In genomic region chr9:133584559-133585476, GRCh38 we compare ENCODE assay signal across 12 cellular contexts. TPM values are rescaled to one million over a fixed set of nuclear protein-coding genes. Genes with fewer than 3 reads are reported as not detected.
DNase-seq lines count a peak whose midpoint lies in the region; ATAC-seq and TF ChIP-seq lines count a peak whose summit lies in the region.
"Had no signal": no experiment of that assay in that cellular context is flagged by ENCODE, and none has a peak within 500 bp of the region (broad histone marks: within the 10 kb centered on the region; RNA-seq: fewer than 3 reads in every experiment).

No MANE protein-coding gene starts in this region.

- H3K4me1 Mint-ChIP-seq in CD4-positive, alpha-beta T cell (ENCODE audit: low read depth): no peaks in the 10 kb centered on the region

- H3K27ac ChIP-seq in CD4-positive, alpha-beta T cell (ENCODE audit: low read depth, low read length): no peak overlapping the region
- no peak overlapping the region for H3K27ac ChIP-seq in gastroesophageal sphincter

- no peak overlapping the region for H3K4me3 Mint-ChIP-seq in CD4-positive, alpha-beta T cell

- no peak for DNase-seq in CD4-positive, alpha-beta T cell
- DNase-seq in NCI-H1417 (lab: John Stamatoyannopoulos, UW) (peak; percentile 85 to 98 (median 96)), SHP77 (lab: John Stamatoyannopoulos, UW) (peak; percentile 64 to 86), left kidney (ENCODE audit: low read depth, low spot score) (peak; percentile 67), lower leg skin (ENCODE audit: low spot score in 2 of 2) (no peak)
- no peak for DNase-seq in stimulated activated CD4-positive, alpha-beta T cell treated with anti-CD3 and anti-CD28 coated beads, Interleukin-4, amount 100 ng/mL, for 4 hours
- DNase-seq: OCI-M1 had no signal

- peak; percentile 32 for ATAC-seq in CD4-positive, alpha-beta T cell (ENCODE audit: poor library complexity)
- ATAC-seq in gastroesophageal sphincter (no peak), HG03342 (IDR thresholded peaks at IDR 0.05; ENCODE audit: unreplicated experiment) (no peak)

- whole genome bisulfite sequencing in gastroesophageal sphincter (ENCODE audit: low coverage in 1 of 2), 2 donors: 8 to 18% methylated on average over 10 to 17 of the region's 28 CpGs
- WGBS in lower leg skin, 2 donors: 5 to 6% methylated on average over 27 to 28 of the region's 28 CpGs

- no peak for TF ChIP-seq CTCF in CD4-positive, alpha-beta T cell (IDR thresholded peaks at IDR 0.05)
- no peak for TF ChIP-seq CTCF in gastroesophageal sphincter (IDR thresholded peaks at IDR 0.05)
- no peak for TF ChIP-seq CTCF in lower leg skin (IDR thresholded peaks at IDR 0.05)

- peaks cover 54% of the 10 kb centered on the region for H3K27me3 Mint-ChIP-seq in CD4-positive, alpha-beta T cell

- H3K9me3 ChIP-seq in CD4-positive, alpha-beta T cell (ENCODE audit: control insufficient read depth, low read length): no peaks in the 10 kb centered on the region
- H3K9me3 ChIP-seq in gastroesophageal sphincter: no peaks in the 10 kb centered on the region
- H3K9me3 ChIP-seq: heart right ventricle had no signal

- no peak for TF ChIP-seq EP300 in gastroesophageal sphincter (IDR thresholded peaks at IDR 0.05)

- H3K9me3 Mint-ChIP-seq in CD4-positive, alpha-beta T cell: no peaks in the 10 kb centered on the region

- no peak overlapping the region for H3K4me3 ChIP-seq in gastroesophageal sphincter
- H3K4me3 ChIP-seq in lower leg skin (ENCODE audit: low read depth, poor library complexity, severe bottlenecking): no peak overlapping the region
- H3K4me3 ChIP-seq: heart right ventricle had no signal

- CTCF ChIA-PET in CD4-positive, alpha-beta T cell (lab: Charles Lee): no interaction called here

- H3K36me3 Mint-ChIP-seq in CD4-positive, alpha-beta T cell (ENCODE audit: low read depth): no peaks in the 10 kb centered on the region

- peaks cover 0 to 22% (median 0%) of the 10 kb centered on the region in 3 donors for H3K4me1 ChIP-seq in gastroesophageal sphincter

- no peaks in the 10 kb centered on the region for H3K36me3 ChIP-seq in gastroesophageal sphincter
- H3K36me3 ChIP-seq: heart right ventricle had no signal

- intact Hi-C loops in CD4-positive, alpha-beta T cell (cut with DNase I, micrococcal nuclease): no loop called here
- intact Hi-C loops in lower leg skin (cut with DNase I; ENCODE audit: low total_unique reads): no loop called here

- H3K27me3 ChIP-seq in CD4-positive, alpha-beta T cell (ENCODE audit: control insufficient read depth, insufficient read depth, low read length): peaks cover 48% of the 10 kb centered on the region
- peaks cover 65% of the 10 kb centered on the region for H3K27me3 ChIP-seq in gastroesophageal sphincter

- POLR2A ChIA-PET in CD4-positive, alpha-beta T cell (lab: Charles Lee): no interaction called here

- TF ChIP-seq POLR2A in gastroesophageal sphincter (IDR thresholded peaks at IDR 0.05): no peak
- no peak for TF ChIP-seq POLR2A in lower leg skin (IDR thresholded peaks at IDR 0.05)

- H3K27ac Mint-ChIP-seq in CD4-positive, alpha-beta T cell: no peak overlapping the region

RNA-seq across cellular contexts. Expression of gene FAM163B, which starts 24.4 kb away (rescaled TPM):
- not detected for total RNA-seq in CD4-positive, alpha-beta T cell
- total RNA-seq in gastroesophageal sphincter (not detected), lower leg skin (not detected)
- total RNA-seq: activated CD8-positive, alpha-beta memory T cell treated with anti-CD3 and anti-CD28 coated beads for 36 hours; heart right ventricle; osteoblast had no signal

RNA-seq across cellular contexts. Expression of gene ADAMTSL2, which starts 50.3 kb away (rescaled TPM):
- 1 to 10 TPM; 1.2 to 1.3 TPM for total RNA-seq in CD4-positive, alpha-beta T cell
- total RNA-seq in gastroesophageal sphincter (1 to 10 TPM; 2.0 to 5.8 (median 3.1) TPM), lower leg skin (1 to 10 TPM in 1 of 4 donors, under 1 TPM in 2, not detected in 1; 0.08 to 1.5 (median 0.32) TPM)

RNA-seq across cellular contexts. Expression of gene DBH, which starts 51.3 kb away (rescaled TPM):
- 1 to 10 TPM; 1.7 to 1.8 TPM for total RNA-seq in CD4-positive, alpha-beta T cell
- total RNA-seq in gastroesophageal sphincter (not detected), lower leg skin (under 1 TPM in 1 of 4 donors, not detected in 3; 0.06 TPM)
- total RNA-seq: activated CD8-positive, alpha-beta memory T cell treated with anti-CD3 and anti-CD28 coated beads for 36 hours; osteoblast had no signal

Comparison
In these comparisons a context has a peak if more than half of its experiments do, and no peak if none do; other contexts are left out.
1. DNase-seq: peak in NCI-H1417 (3 of 3), SHP77 (2 of 2) and left kidney (single experiment); none in CD4-positive, alpha-beta T cell (0 of 10), stimulated activated CD4-positive, alpha-beta T cell treated with anti-CD3 and anti-CD28 coated beads, Interleukin-4, amount 100 ng/mL, for 4 hours (0 of 2) and lower leg skin (0 of 2).